Comparison of ENCODE assay signal across 16 cellular contexts in genomic region chr5:157180374-157181264, GRCh38. TPM values are rescaled to one million over a fixed set of nuclear protein-coding genes. Genes with fewer than 3 reads are reported as not detected.
A peak's percentile ranks its signal among the peaks of the same experiment; 100 is the strongest.
DNase-seq lines count a peak whose midpoint lies in the region; ATAC-seq and TF ChIP-seq lines count a peak whose summit lies in the region.
"Had no signal": no experiment of that assay in that cellular context is flagged by ENCODE, and none has a peak within 500 bp of the region (broad histone marks: within the 10 kb centered on the region; RNA-seq: fewer than 3 reads in every experiment).

Gene ITK (plus strand): TSS chr5:157180840. CDS start chr5:157180978, 138 bp downstream.

- peak; percentile 78 for ATAC-seq in activated CD8-positive, alpha-beta memory T cell treated with anti-CD3 and anti-CD28 coated beads, Interleukin-2, amount 10 ng/mL, durations not matched to agents 7 days and 5 days
- ATAC-seq in naive thymus-derived CD4-positive, alpha-beta T cell: peak; percentile 88
- no peak for ATAC-seq in HG03442 (IDR thresholded peaks at IDR 0.05; ENCODE audit: unreplicated experiment)

- no peaks in the 10 kb centered on the region for H3K27me3 ChIP-seq in naive thymus-derived CD4-positive, alpha-beta T cell (ENCODE audit: control insufficient read depth in 2 of 2, insufficient read depth in 2 of 2, low read length in 2 of 2)

- H3K4me3 Mint-ChIP-seq in IgD-negative memory B cell: peak within 1 kb of the TSS; percentile 20 to 82 (median 62)
- peak within 1 kb of the TSS; percentile 96 for H3K4me3 Mint-ChIP-seq in activated CD8-positive, alpha-beta memory T cell treated with anti-CD3 and anti-CD28 coated beads, Interleukin-2, amount 10 ng/mL, durations not matched to agents 7 days and 5 days
- H3K4me3 Mint-ChIP-seq in naive thymus-derived CD4-positive, alpha-beta T cell: peak within 1 kb of the TSS; percentile 89 to 100 (median 97)
- H3K4me3 Mint-ChIP-seq in type B pancreatic cell: no peak within 1 kb of the TSS
- H3K4me3 Mint-ChIP-seq: brain had no signal

- H3K27me3 Mint-ChIP-seq in IgD-negative memory B cell (peaks cover 1% of the 10 kb centered on the region), type B pancreatic cell (peaks cover 15% of the 10 kb centered on the region)
- H3K27me3 Mint-ChIP-seq in activated CD8-positive, alpha-beta memory T cell treated with anti-CD3 and anti-CD28 coated beads, Interleukin-2, amount 10 ng/mL, durations not matched to agents 7 days and 5 days: no peaks in the 10 kb centered on the region
- H3K27me3 Mint-ChIP-seq in naive thymus-derived CD4-positive, alpha-beta T cell: no peaks in the 10 kb centered on the region

- TF ChIP-seq CTCF in type B pancreatic cell (conservative IDR thresholded peaks at IDR 0.05): no peak

- H3K9me3 Mint-ChIP-seq in IgD-negative memory B cell (no peaks in the 10 kb centered on the region), type B pancreatic cell (no peaks in the 10 kb centered on the region)
- no peaks in the 10 kb centered on the region for H3K9me3 Mint-ChIP-seq in activated CD8-positive, alpha-beta memory T cell treated with anti-CD3 and anti-CD28 coated beads, Interleukin-2, amount 10 ng/mL, durations not matched to agents 7 days and 5 days (ENCODE audit: low read depth)
- H3K9me3 Mint-ChIP-seq in naive thymus-derived CD4-positive, alpha-beta T cell: peaks cover 0 to 4% (median 0%) of the 10 kb centered on the region in 11 donors

- H3K27ac Mint-ChIP-seq in IgD-negative memory B cell (no peak within 1 kb of the TSS), type B pancreatic cell (no peak within 1 kb of the TSS)
- peak within 1 kb of the TSS; percentile 99 for H3K27ac Mint-ChIP-seq in activated CD8-positive, alpha-beta memory T cell treated with anti-CD3 and anti-CD28 coated beads, Interleukin-2, amount 10 ng/mL, durations not matched to agents 7 days and 5 days
- H3K27ac Mint-ChIP-seq in naive thymus-derived CD4-positive, alpha-beta T cell: peak within 1 kb of the TSS; percentile 91 to 99 (median 96)
- H3K27ac Mint-ChIP-seq: brain had no signal

- peak within 1 kb of the TSS; percentile 81 for H3K27ac ChIP-seq in naive thymus-derived CD4-positive, alpha-beta T cell (ENCODE audit: low read depth, low read length)

- no peaks in the 10 kb centered on the region for H3K9me3 ChIP-seq in naive thymus-derived CD4-positive, alpha-beta T cell (ENCODE audit: control insufficient read depth in 2 of 3, low read length in 3 of 3)

- peaks cover 33 to 42% of the 10 kb centered on the region in 2 donors for H3K4me1 ChIP-seq in naive thymus-derived CD4-positive, alpha-beta T cell (ENCODE audit: control insufficient read depth in 2 of 2, insufficient read depth in 2 of 2, low read length in 2 of 2)

- H3K36me3 Mint-ChIP-seq in IgD-negative memory B cell: no peaks in the 10 kb centered on the region
- peaks cover 44% of the 10 kb centered on the region for H3K36me3 Mint-ChIP-seq in activated CD8-positive, alpha-beta memory T cell treated with anti-CD3 and anti-CD28 coated beads, Interleukin-2, amount 10 ng/mL, durations not matched to agents 7 days and 5 days
- peaks cover 18 to 43% (median 35%) of the 10 kb centered on the region in 5 donors for H3K36me3 Mint-ChIP-seq in naive thymus-derived CD4-positive, alpha-beta T cell
- no peaks in the 10 kb centered on the region for H3K36me3 Mint-ChIP-seq in type B pancreatic cell
- H3K36me3 Mint-ChIP-seq: brain had no signal

- H3K4me3 ChIP-seq in naive thymus-derived CD4-positive, alpha-beta T cell (ENCODE audit: low read length): peak within 1 kb of the TSS; percentile 62

- CTCF ChIA-PET in activated CD8-positive, alpha-beta memory T cell treated with anti-CD3 and anti-CD28 coated beads, Interleukin-2, amount 10 ng/mL, durations not matched to agents 7 days and 5 days (lab: Charles Lee): interaction anchor here (0.8 to 3.2 kb wide), 10 partner anchors 10 to 91 kb away, joined by 3 to 28 read pairs (median 6); partner anchors contain the start of gene MED7
- CTCF ChIA-PET in naive thymus-derived CD4-positive, alpha-beta T cell (lab: Charles Lee): interaction anchor here (0.8 to 2.6 kb wide), 11 partner anchors 9 to 91 kb away, joined by 3 to 13 read pairs (median 4); no protein-coding TSS in a partner anchor

- peaks cover 6 to 27% (median 8%) of the 10 kb centered on the region in 3 experiments for H3K36me3 ChIP-seq in naive thymus-derived CD4-positive, alpha-beta T cell (ENCODE audit: control insufficient read depth in 2 of 3, insufficient read depth in 3 of 3, low read length in 3 of 3)

- intact Hi-C loops in naive thymus-derived CD4-positive, alpha-beta T cell (cut with micrococcal nuclease): loop anchor here (1.0 to 10.0 kb wide), 17 partner anchors 8 to 424 kb away; partner anchors contain the start of gene HAVCR2 (in 1 of the 2)

- H3K4me1 Mint-ChIP-seq in IgD-negative memory B cell (peaks cover 0 to 2% (median 0%) of the 10 kb centered on the region in 3 donors), type B pancreatic cell (ENCODE audit: unreplicated experiment) (no peaks in the 10 kb centered on the region)
- peaks cover 47% of the 10 kb centered on the region for H3K4me1 Mint-ChIP-seq in activated CD8-positive, alpha-beta memory T cell treated with anti-CD3 and anti-CD28 coated beads, Interleukin-2, amount 10 ng/mL, durations not matched to agents 7 days and 5 days
- peaks cover 27 to 61% (median 50%) of the 10 kb centered on the region in 7 donors for H3K4me1 Mint-ChIP-seq in naive thymus-derived CD4-positive, alpha-beta T cell
- H3K4me1 Mint-ChIP-seq: brain had no signal

- POLR2A ChIA-PET in naive thymus-derived CD4-positive, alpha-beta T cell (lab: Charles Lee): interaction anchor here (0.6 to 20.7 kb wide), 26 partner anchors 7 to 127 kb away, joined by 3 to 345 read pairs (median 6); partner anchors contain the start of genes GARIN3 and MED7

- peak; percentile 32 for DNase-seq in CD1c-positive myeloid dendritic cell (ENCODE audit: extremely low spot score)
- DNase-seq in activated CD8-positive, alpha-beta memory T cell treated with anti-CD3 and anti-CD28 coated beads, Interleukin-2, amount 10 ng/mL, durations not matched to agents 7 days and 5 days: peak; percentile 77
- DNase-seq in naive thymus-derived CD4-positive, alpha-beta T cell: peak in 7 of 9 donors; percentile 66 to 84 (median 77)
- DNase-seq in NK-92 treated with Interleukin-12 subunit alpha and Interleukin-12 subunit beta, amount 100 ng/mL, for 24 hours (lab: John Stamatoyannopoulos, UW): no peak
- no peak for DNase-seq in NCI-H1092 treated with DMSO at 0.1 percent for 48 hours (lab: John Stamatoyannopoulos, UW)
- DNase-seq in type B pancreatic cell (ENCODE audit: extremely low spot score, unreplicated experiment): no peak
- DNase-seq: AML-193, kidney glomerular epithelial cell, NCI-H1417 treated with DMSO at 0.1 percent for 48 hours, NCI-H748 treated with DMSO at 0.1 percent for 48 hours, SIG-M5 had no signal

RNA-seq across cellular contexts. Expression of gene ITK, which starts in this region (rescaled TPM):
- 5.6 TPM for polyA plus RNA-seq in IgD-negative memory B cell
- 100 to 1,000 TPM; 209 to 215 TPM for total RNA-seq in activated CD8-positive, alpha-beta memory T cell treated with anti-CD3 and anti-CD28 coated beads, Interleukin-2, amount 10 ng/mL, durations not matched to agents 7 days and 5 days
- 100 to 1,000 TPM; 278 to 481 (median 324) TPM for total RNA-seq in naive thymus-derived CD4-positive, alpha-beta T cell
- 100 to 1,000 TPM; 183 to 245 TPM for polyA plus RNA-seq in naive thymus-derived CD4-positive, alpha-beta T cell
- total RNA-seq in type B pancreatic cell (ENCODE audit: low replicate concordance): not detected in 2 replicates
- total RNA-seq: glomerular endothelial cell had no signal
- polyA plus RNA-seq: neural cell had no signal

Comparison
In these comparisons a context has a peak if more than half of its experiments do, and no peak if none do; other contexts are left out.
1. RNA of gene ITK (total RNA-seq): 278 to 481 TPM in naive thymus-derived CD4-positive, alpha-beta T cell and 209 to 215 TPM in activated CD8-positive, alpha-beta memory T cell treated with anti-CD3 and anti-CD28 coated beads, Interleukin-2, amount 10 ng/mL, durations not matched to agents 7 days and 5 days; not detected in type B pancreatic cell; every median in the first group is over 100 times any median in the second.
2. RNA of gene ITK (polyA plus RNA-seq): 183 to 245 TPM in naive thymus-derived CD4-positive, alpha-beta T cell; 5.6 TPM in IgD-negative memory B cell (single experiment); every median in the first group is over 10 times any median in the second.
3. DNase-seq: peak in CD1c-positive myeloid dendritic cell (single experiment), activated CD8-positive, alpha-beta memory T cell treated with anti-CD3 and anti-CD28 coated beads, Interleukin-2, amount 10 ng/mL, durations not matched to agents 7 days and 5 days (single experiment) and naive thymus-derived CD4-positive, alpha-beta T cell (7 of 9); none in NK-92 treated with Interleukin-12 subunit alpha and Interleukin-12 subunit beta, amount 100 ng/mL, for 24 hours (single experiment), NCI-H1092 treated with DMSO at 0.1 percent for 48 hours (single experiment) and type B pancreatic cell (single experiment).
4. H3K27ac Mint-ChIP-seq: peak in activated CD8-positive, alpha-beta memory T cell treated with anti-CD3 and anti-CD28 coated beads, Interleukin-2, amount 10 ng/mL, durations not matched to agents 7 days and 5 days (single experiment) and naive thymus-derived CD4-positive, alpha-beta T cell (9 of 9); none in IgD-negative memory B cell (0 of 3) and type B pancreatic cell (single experiment).